ENCODE assay signal across 9 cellular contexts in genomic region chr1:178541396-178541795, GRCh38. TPM values are rescaled to one million over a fixed set of nuclear protein-coding genes. Genes with fewer than 3 reads are reported as not detected.
DNase-seq lines count a peak whose midpoint lies in the region; ATAC-seq and TF ChIP-seq lines count a peak whose summit lies in the region.
"Had no signal": no experiment of that assay in that cellular context is flagged by ENCODE, and none has a peak within 500 bp of the region (broad histone marks: within the 10 kb centered on the region; RNA-seq: fewer than 3 reads in every experiment).

No MANE protein-coding gene starts in this region.

- intact Hi-C loops in activated B cell treated with CpG ODN at 0.5 μM for 24 hours (cut with micrococcal nuclease), result no loop called here
- intact Hi-C loops in spleen (cut with DNase I; ENCODE audit: low total_unique reads), result loop anchor here (5.0 kb wide), 2 partner anchors 211 to 466 kb away; no protein-coding TSS in a partner anchor

- H3K27ac ChIP-seq in spleen, result peak overlapping the region in 3 of 8 donors; percentile 83 to 91 (median 85)
- no peak overlapping the region for H3K27ac ChIP-seq in WERI-Rb-1

- H3K4me3 ChIP-seq in iPS-18c (ENCODE audit: insufficient read depth, low read depth, low read length) (peak overlapping the region; percentile 86; the same call in 1 of the 2 replicates), spleen (peak overlapping the region in 3 of 8 donors; percentile 74 to 90 (median 79)), WERI-Rb-1 (ENCODE audit: low read depth, low read length) (no peak overlapping the region)

- no peak for DNase-seq in T-helper 2 cell treated with Interferon-gamma antibody and Interleukin-4, amounts not matched to agents 5 μg/mL and 100 μg/mL, for 36 hours (ENCODE audit: low spot score)
- no peak for DNase-seq in T-helper 2 cell
- no peak for DNase-seq in activated B cell treated with CpG ODN at 0.5 μM for 24 hours
- peak; percentile 69 for DNase-seq in spleen
- no peak for DNase-seq in WERI-Rb-1
- DNase-seq in left lobe of liver (ENCODE audit: low spot score), result no peak
- no peak for DNase-seq in inferior parietal cortex (ENCODE audit: extremely low spot score)

- H3K4me1 ChIP-seq in spleen, result peaks cover 2 to 53% (median 32%) of the 10 kb centered on the region in 6 donors

- no peaks in the 10 kb centered on the region for H3K9me3 ChIP-seq in iPS-18c (ENCODE audit: control insufficient read depth, insufficient read depth, low read length)
- no peaks in the 10 kb centered on the region for H3K9me3 ChIP-seq in spleen
- no peaks in the 10 kb centered on the region for H3K9me3 ChIP-seq in WERI-Rb-1 (ENCODE audit: severe bottlenecking)

- 85 to 90% (median 87%) methylated on average over 4 of the region's 4 CpGs for WGBS in spleen, 5 donors

- H3K27me3 ChIP-seq in spleen (replicated peaks in 1 of 7) (no peaks in the 10 kb centered on the region), WERI-Rb-1 (ENCODE audit: insufficient read depth, low read depth, severe bottlenecking) (no peaks in the 10 kb centered on the region)

- no peak for ATAC-seq in activated B cell treated with CpG ODN at 0.5 μM for 24 hours (ENCODE audit: low read depth)
- ATAC-seq in left lobe of liver, result no peak

- no peaks in the 10 kb centered on the region for H3K27me3 Mint-ChIP-seq in T-helper 2 cell treated with Interferon-gamma antibody and Interleukin-4, amounts not matched to agents 5 μg/mL and 100 μg/mL, for 36 hours (ENCODE audit: low read depth)
- no peaks in the 10 kb centered on the region for H3K27me3 Mint-ChIP-seq in activated B cell treated with CpG ODN at 0.5 μM for 24 hours

- peak overlapping the region; percentile 90 for H3K4me3 Mint-ChIP-seq in T-helper 2 cell treated with Interferon-gamma antibody and Interleukin-4, amounts not matched to agents 5 μg/mL and 100 μg/mL, for 36 hours
- peak overlapping the region; percentile 97 for H3K4me3 Mint-ChIP-seq in activated B cell treated with CpG ODN at 0.5 μM for 24 hours

- H3K9me3 Mint-ChIP-seq in T-helper 2 cell treated with Interferon-gamma antibody and Interleukin-4, amounts not matched to agents 5 μg/mL and 100 μg/mL, for 36 hours, result no peaks in the 10 kb centered on the region
- no peaks in the 10 kb centered on the region for H3K9me3 Mint-ChIP-seq in activated B cell treated with CpG ODN at 0.5 μM for 24 hours

- H3K36me3 ChIP-seq in spleen (peaks cover 0 to 12% (median 0%) of the 10 kb centered on the region in 6 donors), WERI-Rb-1 (no peaks in the 10 kb centered on the region; the same call in 1 of the 2 replicates)

- TF ChIP-seq CTCF in activated B cell treated with CpG ODN at 0.5 μM for 24 hours (IDR thresholded peaks at IDR 0.05) (no peak), spleen (IDR thresholded peaks at IDR 0.05 in 8 of 11, conservative IDR thresholded peaks at IDR 0.05 in 3 of 11) (no peak), WERI-Rb-1 (IDR thresholded peaks at IDR 0.05; ENCODE audit: low read depth, low read length) (no peak)

- H3K36me3 Mint-ChIP-seq in T-helper 2 cell treated with Interferon-gamma antibody and Interleukin-4, amounts not matched to agents 5 μg/mL and 100 μg/mL, for 36 hours (ENCODE audit: low read depth), result no peaks in the 10 kb centered on the region
- peaks cover 30% of the 10 kb centered on the region for H3K36me3 Mint-ChIP-seq in activated B cell treated with CpG ODN at 0.5 μM for 24 hours (ENCODE audit: low read depth)

- CTCF ChIA-PET in activated B cell treated with CpG ODN at 0.5 μM for 24 hours (lab: Charles Lee), result interaction anchor here (1.9 to 8.5 kb wide), 5 partner anchors 9 to 463 kb away, joined by 6 to 100 read pairs (median 19); partner anchors contain the start of gene RALGPS2

- peaks cover 7% of the 10 kb centered on the region for H3K4me1 Mint-ChIP-seq in T-helper 2 cell treated with Interferon-gamma antibody and Interleukin-4, amounts not matched to agents 5 μg/mL and 100 μg/mL, for 36 hours (ENCODE audit: low read depth)
- peaks cover 38% of the 10 kb centered on the region for H3K4me1 Mint-ChIP-seq in activated B cell treated with CpG ODN at 0.5 μM for 24 hours

- POLR2A ChIA-PET in activated B cell treated with CpG ODN at 0.5 μM for 24 hours (lab: Charles Lee), result interaction anchor here (0.6 to 5.6 kb wide), 4 partner anchors 38 to 391 kb away, joined by 3 to 102 read pairs (median 40); partner anchors contain the start of gene RALGPS2

- H3K27ac Mint-ChIP-seq in T-helper 2 cell treated with Interferon-gamma antibody and Interleukin-4, amounts not matched to agents 5 μg/mL and 100 μg/mL, for 36 hours, result no peak overlapping the region
- H3K27ac Mint-ChIP-seq in activated B cell treated with CpG ODN at 0.5 μM for 24 hours, result no peak overlapping the region

- no peak for TF ChIP-seq POLR2A in spleen (IDR thresholded peaks at IDR 0.05)

RNA-seq across cellular contexts. Expression of gene TEX35, which starts 28.5 kb away (rescaled TPM):
- total RNA-seq in activated B cell treated with CpG ODN at 0.5 μM for 24 hours, result not detected in 2 replicates
- not detected for total RNA-seq in spleen
- polyA plus RNA-seq in spleen, result under 1 TPM; 0.09 to 0.20 (median 0.10) TPM
- total RNA-seq in left lobe of liver, result not detected

RNA-seq across cellular contexts. Expression of gene CLEC20A, which starts 44.6 kb away (rescaled TPM):
- total RNA-seq in activated B cell treated with CpG ODN at 0.5 μM for 24 hours, result 1.7 and 2.9 TPM in 2 replicates
- 1 to 10 TPM in 4 of 7 donors, under 1 TPM in 1, not detected in 2; 0.57 to 2.2 (median 1.1) TPM for total RNA-seq in spleen
- polyA plus RNA-seq in spleen, result 1 to 10 TPM; 1.2 to 3.6 (median 1.4) TPM
- not detected for total RNA-seq in left lobe of liver
- total RNA-seq: lower leg skin had no signal
